19 cellular contexts compared by ENCODE assay signal in genomic region chr1:230760360-230760827, GRCh38. TPM values are rescaled to one million over a fixed set of nuclear protein-coding genes. Genes with fewer than 3 reads are reported as not detected.
DNase-seq lines count a peak whose midpoint lies in the region; ATAC-seq and TF ChIP-seq lines count a peak whose summit lies in the region.
"Had no signal": no experiment of that assay in that cellular context is flagged by ENCODE, and none has a peak within 500 bp of the region (broad histone marks: within the 10 kb centered on the region; RNA-seq: fewer than 3 reads in every experiment).

No MANE protein-coding gene starts in this region.

- DNase-seq in SK-N-SH: no peak
- no peak for DNase-seq in right cardiac atrium
- peak; percentile 48 for DNase-seq in stomach
- no peak for DNase-seq in stimulated activated naive CD8-positive, alpha-beta T cell treated with anti-CD3 and anti-CD28 coated beads, Interleukin-15, amount 100 ng/mL, for 72 hours
- no peak for DNase-seq in cerebellar cortex (ENCODE audit: low spot score)
- DNase-seq in Peyer's patch: no peak
- DNase-seq: activated CD4-positive, alpha-beta T cell treated with anti-CD3 and anti-CD28 coated beads, Interleukin-2, amount 50 U/mL, for 48 hours; CD8-positive, alpha-beta memory T cell; dermis blood vessel endothelial cell; HCEC 1CT had no signal

- H3K9me2 ChIP-seq in SK-N-SH: no peaks in the 10 kb centered on the region

- WGBS in SK-N-SH (ENCODE audit: low lambda C conversion rate): 65% methylated on average over 7 of the region's 7 CpGs
- WGBS in right cardiac atrium: 59% methylated on average over 7 of the region's 7 CpGs
- 46 to 73% (median 54%) methylated on average over 5 to 7 of the region's 7 CpGs for WGBS in stomach, 5 donors

- H3K79me2 ChIP-seq in SK-N-SH (ENCODE audit: insufficient read depth): no peaks in the 10 kb centered on the region
- no peaks in the 10 kb centered on the region for H3K79me2 ChIP-seq in OCI-LY3 (ENCODE audit: low read length)

- H3K9ac ChIP-seq in SK-N-SH: no peak overlapping the region
- H3K9ac ChIP-seq in OCI-LY3 (ENCODE audit: low read length): no peak overlapping the region

- CTCF ChIA-PET in SK-N-SH (lab: Yijun Ruan, JAX): interaction anchor here (1.0 to 2.2 kb wide), 3 partner anchors 12 to 118 kb away, joined by 3 to 9 read pairs (median 6); partner anchors contain the start of gene COG2

- H3K9me3 ChIP-seq in SK-N-SH (no peaks in the 10 kb centered on the region), OCI-LY3 (ENCODE audit: insufficient read depth, low read length) (no peaks in the 10 kb centered on the region), right cardiac atrium (ENCODE audit: control insufficient read depth, low read length) (no peaks in the 10 kb centered on the region), stomach (no peaks in the 10 kb centered on the region), Peyer's patch (no peaks in the 10 kb centered on the region)

- intact Hi-C loops in right cardiac atrium (cut with DNase I) (loop anchor here in 2 of 4 donors (10.0 kb wide), 1 partner anchor 66 kb away; no protein-coding TSS in a partner anchor), stomach (cut with DNase I; ENCODE audit: low total_unique reads) (no loop called here)

- POLR2A ChIA-PET in SK-N-SH (lab: Yijun Ruan, JAX): no interaction called here

- H3K27ac Mint-ChIP-seq in stimulated activated naive CD8-positive, alpha-beta T cell treated with anti-CD3 and anti-CD28 coated beads, Interleukin-15, amount 100 ng/mL, for 72 hours: no peak overlapping the region
- H3K27ac Mint-ChIP-seq: activated T-helper 2 cell treated with anti-CD3 and anti-CD28 coated beads, Interferon-gamma antibody, Interleukin-2, Interleukin-4, amounts not matched to agents 10 μg/mL and 5 μg/mL and 100 μg/mL, durations not matched to agents 14 hours and 24 hours and 36 hours; CD8-positive, alpha-beta memory T cell; mesothelial cell of epicardium had no signal

- H2AFZ ChIP-seq in SK-N-SH (ENCODE audit: low read depth) (no peak overlapping the region), OCI-LY3 (ENCODE audit: low read depth, low read length) (no peak overlapping the region)

- H3K36me3 ChIP-seq in SK-N-SH (replicated peaks in 1 of 2; ENCODE audit: control insufficient read depth in 1 of 2, insufficient read depth in 2 of 2, low read length in 1 of 2): no peaks in the 10 kb centered on the region
- no peaks in the 10 kb centered on the region for H3K36me3 ChIP-seq in OCI-LY3 (replicated peaks; ENCODE audit: low read depth, low read length)
- peaks cover 0 to 28% (median 7%) of the 10 kb centered on the region in 4 donors for H3K36me3 ChIP-seq in stomach
- no peaks in the 10 kb centered on the region for H3K36me3 ChIP-seq in Peyer's patch

- H3K4me2 ChIP-seq in SK-N-SH: no peak overlapping the region
- no peak overlapping the region for H3K4me2 ChIP-seq in OCI-LY3 (ENCODE audit: low read length)

- TF ChIP-seq RAD21 in SK-N-SH (IDR thresholded peaks at IDR 0.05; ENCODE audit: low read length): peak; percentile 26; the same call in 1 of the 2 replicates

- no peak for TF ChIP-seq CTCF in SK-N-SH (IDR thresholded peaks at IDR 0.05)
- TF ChIP-seq CTCF in OCI-LY3 (IDR thresholded peaks at IDR 0.05; ENCODE audit: low read depth, low read length): 0 out of 2 replicates have a peak, but pooled peaks have one; percentile 9
- peak in 1 of 7 experiments; percentile 9 for TF ChIP-seq CTCF in stomach (IDR thresholded peaks at IDR 0.05)
- no peak for TF ChIP-seq CTCF in Peyer's patch (IDR thresholded peaks at IDR 0.05)

- H3K4me1 Mint-ChIP-seq in stimulated activated naive CD8-positive, alpha-beta T cell treated with anti-CD3 and anti-CD28 coated beads, Interleukin-15, amount 100 ng/mL, for 72 hours: no peaks in the 10 kb centered on the region
- H3K4me1 Mint-ChIP-seq: CD8-positive, alpha-beta memory T cell had no signal

- ATAC-seq in SK-N-SH treated with all-trans-retinoic acid at 6 μM for 48 hours (no peak), right cardiac atrium (peak; percentile 60 to 62)
- ATAC-seq in stimulated activated naive CD8-positive, alpha-beta T cell treated with anti-CD3 and anti-CD28 coated beads, Interleukin-15, amount 100 ng/mL, for 72 hours: no peak

- peaks cover 14% of the 10 kb centered on the region; the same call in 1 of the 2 replicates for H3K27me3 ChIP-seq in SK-N-SH (ENCODE audit: insufficient read depth)
- H3K27me3 ChIP-seq in OCI-LY3 (ENCODE audit: low read depth, low read length): peaks cover 21% of the 10 kb centered on the region
- no peaks in the 10 kb centered on the region for H3K27me3 ChIP-seq in right cardiac atrium (ENCODE audit: control insufficient read depth, insufficient read depth)
- H3K27me3 ChIP-seq in stomach: no peaks in the 10 kb centered on the region
- no peaks in the 10 kb centered on the region for H3K27me3 ChIP-seq in Peyer's patch

- H3K27me3 Mint-ChIP-seq in stimulated activated naive CD8-positive, alpha-beta T cell treated with anti-CD3 and anti-CD28 coated beads, Interleukin-15, amount 100 ng/mL, for 72 hours: peaks cover 14% of the 10 kb centered on the region

- H4K20me1 ChIP-seq in SK-N-SH (ENCODE audit: insufficient read depth) (no peaks in the 10 kb centered on the region), OCI-LY3 (ENCODE audit: insufficient read depth, low read length) (no peaks in the 10 kb centered on the region)

- TF ChIP-seq EP300 in SK-N-SH (IDR thresholded peaks at IDR 0.05; ENCODE audit: borderline replicate concordance in 1 of 2, low read depth in 1 of 2, low read length in 1 of 2): no peak
- no peak for TF ChIP-seq EP300 in stomach (IDR thresholded peaks at IDR 0.05)

- H3K4me3 Mint-ChIP-seq in stimulated activated naive CD8-positive, alpha-beta T cell treated with anti-CD3 and anti-CD28 coated beads, Interleukin-15, amount 100 ng/mL, for 72 hours: no peak overlapping the region
- H3K4me3 Mint-ChIP-seq: CD8-positive, alpha-beta memory T cell; mesothelial cell of epicardium had no signal

- TF ChIP-seq POLR2A in stomach (IDR thresholded peaks at IDR 0.05): no peak
- TF ChIP-seq POLR2A in Peyer's patch (IDR thresholded peaks at IDR 0.05): no peak

- H3K27ac ChIP-seq in SK-N-SH (ENCODE audit: low read depth in 2 of 2, low read length in 1 of 2) (no peak overlapping the region), OCI-LY3 (ENCODE audit: low read length) (no peak overlapping the region), right cardiac atrium (ENCODE audit: low read length) (peak overlapping the region; percentile 12), stomach (peak overlapping the region in 1 of 5 donors; percentile 26), Peyer's patch (no peak overlapping the region)

- peaks cover 0 to 30% of the 10 kb centered on the region in 2 experiments; a peak in 1 of 4 replicates for H3K4me1 ChIP-seq in SK-N-SH (ENCODE audit: control insufficient read depth in 1 of 2, insufficient read depth in 2 of 2, low read depth in 1 of 2, low read length in 1 of 2)
- no peaks in the 10 kb centered on the region for H3K4me1 ChIP-seq in OCI-LY3 (ENCODE audit: low read length)
- H3K4me1 ChIP-seq in right cardiac atrium (ENCODE audit: control insufficient read depth, insufficient read depth, low read length): peaks cover 2% of the 10 kb centered on the region
- H3K4me1 ChIP-seq in stomach: peaks cover 0 to 2% (median 0%) of the 10 kb centered on the region in 4 donors
- H3K4me1 ChIP-seq in Peyer's patch: no peaks in the 10 kb centered on the region

- H3K4me3 ChIP-seq in SK-N-SH (ENCODE audit: low read depth in 2 of 2, low read length in 1 of 2) (no peak overlapping the region), OCI-LY3 (ENCODE audit: low read length) (no peak overlapping the region), right cardiac atrium (ENCODE audit: low read length) (no peak overlapping the region), stomach (no peak overlapping the region), Peyer's patch (no peak overlapping the region)

- H3K9me3 Mint-ChIP-seq in stimulated activated naive CD8-positive, alpha-beta T cell treated with anti-CD3 and anti-CD28 coated beads, Interleukin-15, amount 100 ng/mL, for 72 hours: no peaks in the 10 kb centered on the region
- H3K9me3 Mint-ChIP-seq: activated T-helper 2 cell treated with anti-CD3 and anti-CD28 coated beads, Interferon-gamma antibody, Interleukin-2, Interleukin-4, amounts not matched to agents 10 μg/mL and 5 μg/mL and 100 μg/mL, durations not matched to agents 14 hours and 24 hours and 36 hours; CD8-positive, alpha-beta memory T cell had no signal

- no peaks in the 10 kb centered on the region for H3F3A ChIP-seq in SK-N-SH (replicated peaks; ENCODE audit: insufficient read depth)

TF ChIP-seq in SK-N-SH, 30 proteins besides CTCF, POLR2A, EP300 and RAD21 (continues in another document):
- TF ChIP-seq MAX (IDR thresholded peaks at IDR 0.05; ENCODE audit: low read depth): no peak
- TF ChIP-seq NFIC (IDR thresholded peaks at IDR 0.05; ENCODE audit: borderline replicate concordance): no peak
- no peak for TF ChIP-seq MEF2A (IDR thresholded peaks at IDR 0.05; ENCODE audit: borderline replicate concordance, low read depth)
- no peak for TF ChIP-seq GABPA (IDR thresholded peaks at IDR 0.05; ENCODE audit: low read depth)

TF ChIP-seq in SK-N-SH treated with all-trans-retinoic acid at 6 μM for 48 hours, 23 proteins besides CTCF, POLR2A, EP300 and RAD21:
- TF ChIP-seq CSDC2 (CRISPR knock-in tag; IDR thresholded peaks at IDR 0.05) (no peak), ESRRG (CRISPR knock-in tag; IDR thresholded peaks at IDR 0.05) (no peak), ZNF8 (CRISPR knock-in tag; IDR thresholded peaks at IDR 0.05) (no peak), BACH2 (CRISPR knock-in tag; IDR thresholded peaks at IDR 0.05; ENCODE audit: borderline replicate concordance) (no peak)

RNA-seq across cellular contexts. Expression of gene CAPN9, which starts 13.2 kb away (rescaled TPM):
- polyA plus RNA-seq in SK-N-SH (2012; rRNA removed) (not detected in 2 replicates), right cardiac atrium (0.25 TPM), stomach (10 to 100 TPM in 2 of 3 donors, 1 to 10 TPM in 1; 2.6 to 48.3 (median 14.7) TPM)
- not detected in 2 replicates for polyA plus RNA-seq in SK-N-SH (2012; cell fraction: cytosol; rRNA removed)
- not detected in 2 replicates for polyA plus RNA-seq in SK-N-SH (2012; cell fraction: nucleus; rRNA removed)
- total RNA-seq in right cardiac atrium (under 1 TPM; 0.23 to 0.53 (median 0.28) TPM), stomach (10 to 100 TPM; 29.5 to 68.3 (median 53.8) TPM), Peyer's patch (10 to 100 TPM; 23.7 to 43.1 (median 33.4) TPM)
- total RNA-seq: activated T-helper 2 cell treated with anti-CD3 and anti-CD28 coated beads, Interferon-gamma antibody, Interleukin-2, Interleukin-4, amounts not matched to agents 10 μg/mL and 5 μg/mL and 100 μg/mL, durations not matched to agents 14 hours and 24 hours and 36 hours; CD8-positive, alpha-beta memory T cell; dermis blood vessel endothelial cell; M059J; osteoblast; T-helper 2 cell treated with Interferon-gamma antibody and Interleukin-4, amounts not matched to agents 100 ng/mL and 5 ng/mL, for 36 hours had no signal
- polyA plus RNA-seq: CD8-positive, alpha-beta memory T cell; fibroblast of lung had no signal

RNA-seq across cellular contexts. Expression of gene AGT, which starts 46.5 kb away (rescaled TPM):
- polyA plus RNA-seq in SK-N-SH (2012; rRNA removed) (0.39 and 0.41 TPM in 2 replicates), right cardiac atrium (121 TPM), stomach (1 to 10 TPM in 2 of 3 donors, under 1 TPM in 1; 0.65 to 8.1 (median 4.0) TPM)
- polyA plus RNA-seq in SK-N-SH (2012; cell fraction: cytosol; rRNA removed): 0.17 and 0.18 TPM in 2 replicates
- polyA plus RNA-seq in SK-N-SH (2012; cell fraction: nucleus; rRNA removed): 0.67 and 0.83 TPM in 2 replicates
- total RNA-seq in right cardiac atrium (100 to 1,000 TPM; 114 to 168 (median 140) TPM), stomach (1 to 10 TPM in 2 of 5 donors, under 1 TPM in 1, not detected in 2; 0.29 to 9.9 (median 3.7) TPM), Peyer's patch (10 to 100 TPM in 3 of 4 donors, 1 to 10 TPM in 1; 1.7 to 47.3 (median 38.6) TPM)
- total RNA-seq: activated T-helper 2 cell treated with anti-CD3 and anti-CD28 coated beads, Interferon-gamma antibody, Interleukin-2, Interleukin-4, amounts not matched to agents 10 μg/mL and 5 μg/mL and 100 μg/mL, durations not matched to agents 14 hours and 24 hours and 36 hours; CD8-positive, alpha-beta memory T cell; M059J; RPMI7951; T-helper 2 cell treated with Interferon-gamma antibody and Interleukin-4, amounts not matched to agents 100 ng/mL and 5 ng/mL, for 36 hours had no signal
- polyA plus RNA-seq: CD8-positive, alpha-beta memory T cell had no signal

Comparison
In these comparisons a context has a peak if more than half of its experiments do, and no peak if none do; other contexts are left out.
1. ATAC-seq: peak in right cardiac atrium (2 of 2); none in SK-N-SH treated with all-trans-retinoic acid at 6 μM for 48 hours (single experiment) and stimulated activated naive CD8-positive, alpha-beta T cell treated with anti-CD3 and anti-CD28 coated beads, Interleukin-15, amount 100 ng/mL, for 72 hours (single experiment).
2. RNA of gene CAPN9, which starts 13.2 kb away (total RNA-seq): 29.5 to 68.3 TPM in stomach and 23.7 to 43.1 TPM in Peyer's patch; 0.23 to 0.53 TPM in right cardiac atrium; every median in the first group is over 10 times any median in the second.